ENCODE assay signal across 18 cellular contexts in the genomic region with DNA sequence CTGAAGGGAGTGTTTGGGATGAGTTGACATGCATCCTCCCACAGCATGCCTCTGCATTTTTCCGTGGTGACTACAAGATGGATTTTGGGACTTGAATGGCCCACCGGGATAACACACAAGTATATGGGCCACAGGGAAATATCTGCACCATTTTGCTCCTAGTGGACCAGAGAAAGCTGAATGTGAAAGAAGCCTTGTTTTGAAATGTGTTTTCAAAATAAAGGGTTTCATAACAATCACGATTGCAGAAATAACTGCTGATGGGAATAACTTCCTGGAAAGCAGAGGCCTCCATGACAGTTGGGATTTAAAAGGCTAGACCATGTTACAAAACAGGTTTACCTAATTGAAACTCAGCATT.
DNase-seq lines count a peak whose midpoint lies in the region; ATAC-seq, FAIRE-seq and TF ChIP-seq lines count a peak whose summit lies in the region.
"Had no signal": no experiment of that assay in that cellular context is flagged by ENCODE, and none has a peak within 500 bp of the region (broad histone marks: within the 10 kb centered on the region; RNA-seq: fewer than 3 reads in every experiment).

No MANE protein-coding gene starts in this region.

- H4K20me1 ChIP-seq in astrocyte (ENCODE audit: insufficient read depth, low read length), result no peaks in the 10 kb centered on the region

- H3K36me3 ChIP-seq in ACC112 (ENCODE audit: insufficient read depth, low read length) (no peaks in the 10 kb centered on the region), astrocyte (ENCODE audit: insufficient read depth, low read length) (no peaks in the 10 kb centered on the region), mucosa of descending colon (ENCODE audit: low read depth) (no peaks in the 10 kb centered on the region)

- peak overlapping the region; percentile 33; the same call in 1 of the 2 replicates for H3K27ac ChIP-seq in ACC112 (ENCODE audit: low read depth, low read length)
- H3K27ac ChIP-seq in astrocyte (ENCODE audit: low read depth, low read length), result no peak overlapping the region

- TF ChIP-seq CTCF in astrocyte (IDR thresholded peaks at IDR 0.05; ENCODE audit: insufficient read depth, low read depth, low read length) (no peak), mucosa of descending colon (IDR thresholded peaks at IDR 0.05) (no peak), natural killer cell (IDR thresholded peaks at IDR 0.05) (no peak)

- H3K4me2 ChIP-seq in astrocyte (ENCODE audit: low read length), result no peak overlapping the region
- H3K4me2 ChIP-seq: smooth muscle cell had no signal

- peak; percentile 80 for DNase-seq in GM04504 (ENCODE audit: low read depth)
- peak; percentile 33 for DNase-seq in astrocyte (ENCODE audit: low read depth)
- peak; percentile 18 for DNase-seq in iris pigment epithelial cell (ENCODE audit: low read depth)
- DNase-seq in mucosa of descending colon, result no peak
- DNase-seq in cerebellar cortex (ENCODE audit: low spot score), result no peak
- DNase-seq in natural killer cell, result no peak
- no peak for DNase-seq in amniotic stem cell (lab: John Stamatoyannopoulos, UW)
- DNase-seq: activated naive CD8-positive, alpha-beta T cell treated with anti-CD3 and anti-CD28 coated beads for 36 hours; DMS53; mesendoderm; NCI-H2029; NCI-H69; stimulated activated naive CD8-positive, alpha-beta T cell treated with anti-CD3 and anti-CD28 coated beads, Interleukin-15, amount 100 ng/mL, for 72 hours; T-helper 1 cell had no signal

- ATAC-seq in mucosa of descending colon, result no peak
- no peak for ATAC-seq in natural killer cell
- ATAC-seq: stimulated activated naive CD8-positive, alpha-beta T cell treated with anti-CD3 and anti-CD28 coated beads, Interleukin-15, amount 100 ng/mL, for 72 hours had no signal

- H3K27me3 Mint-ChIP-seq in astrocyte (ENCODE audit: low read depth, unreplicated experiment), result peaks cover 3% of the 10 kb centered on the region
- H3K27me3 Mint-ChIP-seq in natural killer cell (ENCODE audit: low read depth in 2 of 2), result no peaks in the 10 kb centered on the region
- H3K27me3 Mint-ChIP-seq: activated naive CD8-positive, alpha-beta T cell treated with anti-CD3 and anti-CD28 coated beads for 36 hours; stimulated activated naive CD8-positive, alpha-beta T cell treated with anti-CD3 and anti-CD28 coated beads, Interleukin-15, amount 100 ng/mL, for 72 hours had no signal

- no peaks in the 10 kb centered on the region for H3K79me2 ChIP-seq in ACC112 (ENCODE audit: control insufficient read depth, insufficient read depth, low read length, unreplicated experiment)
- H3K79me2 ChIP-seq in astrocyte (ENCODE audit: insufficient read depth, low read length), result no peaks in the 10 kb centered on the region

- H3K9me3 ChIP-seq in astrocyte (ENCODE audit: insufficient read depth, low read depth, low read length) (no peaks in the 10 kb centered on the region), mucosa of descending colon (no peaks in the 10 kb centered on the region)

- no peak overlapping the region for H3K9ac ChIP-seq in astrocyte (ENCODE audit: low read length)

- H2AFZ ChIP-seq in ACC112 (ENCODE audit: low read length, unreplicated experiment), result no peak overlapping the region
- H2AFZ ChIP-seq in astrocyte (ENCODE audit: low read depth, low read length), result peak overlapping the region; percentile 31

- H3K27ac Mint-ChIP-seq in astrocyte (ENCODE audit: unreplicated experiment), result no peak overlapping the region
- H3K27ac Mint-ChIP-seq in natural killer cell, result no peak overlapping the region
- H3K27ac Mint-ChIP-seq: activated naive CD8-positive, alpha-beta T cell treated with anti-CD3 and anti-CD28 coated beads for 36 hours; stimulated activated naive CD8-positive, alpha-beta T cell treated with anti-CD3 and anti-CD28 coated beads, Interleukin-15, amount 100 ng/mL, for 72 hours had no signal

- H3K27me3 ChIP-seq in ACC112 (ENCODE audit: insufficient read depth, low read length) (no peaks in the 10 kb centered on the region), astrocyte (ENCODE audit: insufficient read depth, low read length) (no peaks in the 10 kb centered on the region)

- no peak overlapping the region for H3K4me3 Mint-ChIP-seq in astrocyte (ENCODE audit: unreplicated experiment)
- H3K4me3 Mint-ChIP-seq in natural killer cell, result no peak overlapping the region
- H3K4me3 Mint-ChIP-seq: activated naive CD8-positive, alpha-beta T cell treated with anti-CD3 and anti-CD28 coated beads for 36 hours; stimulated activated naive CD8-positive, alpha-beta T cell treated with anti-CD3 and anti-CD28 coated beads, Interleukin-15, amount 100 ng/mL, for 72 hours had no signal

- H3K36me3 Mint-ChIP-seq in astrocyte (ENCODE audit: low read depth, unreplicated experiment), result no peaks in the 10 kb centered on the region
- no peaks in the 10 kb centered on the region for H3K36me3 Mint-ChIP-seq in natural killer cell
- H3K36me3 Mint-ChIP-seq: activated naive CD8-positive, alpha-beta T cell treated with anti-CD3 and anti-CD28 coated beads for 36 hours had no signal

- H3K4me1 ChIP-seq in ACC112 (ENCODE audit: control insufficient read depth, insufficient read depth, low read length, unreplicated experiment), result peaks cover 25% of the 10 kb centered on the region
- H3K4me1 ChIP-seq in astrocyte (ENCODE audit: insufficient read depth, low read length), result peaks cover 14% of the 10 kb centered on the region
- H3K4me1 ChIP-seq in mucosa of descending colon (ENCODE audit: low read depth), result peaks cover 27% of the 10 kb centered on the region

- H3K9me3 Mint-ChIP-seq in astrocyte (ENCODE audit: unreplicated experiment) (no peaks in the 10 kb centered on the region), natural killer cell (no peaks in the 10 kb centered on the region)
- H3K9me3 Mint-ChIP-seq: activated naive CD8-positive, alpha-beta T cell treated with anti-CD3 and anti-CD28 coated beads for 36 hours; stimulated activated naive CD8-positive, alpha-beta T cell treated with anti-CD3 and anti-CD28 coated beads, Interleukin-15, amount 100 ng/mL, for 72 hours had no signal

- intact Hi-C loops in mucosa of descending colon (cut with DNase I, micrococcal nuclease), result no loop called here
- intact Hi-C loops in natural killer cell (cut with micrococcal nuclease), result no loop called here

- FAIRE-seq in astrocyte (lab: Jason Lieb, UNC), result no peak
- FAIRE-seq: colon, GM12891 had no signal

- H3K4me1 Mint-ChIP-seq in astrocyte (ENCODE audit: low read depth, unreplicated experiment) (peaks cover 30% of the 10 kb centered on the region), natural killer cell (peaks cover 12 to 14% of the 10 kb centered on the region in 2 donors)
- H3K4me1 Mint-ChIP-seq: activated naive CD8-positive, alpha-beta T cell treated with anti-CD3 and anti-CD28 coated beads for 36 hours; stimulated activated naive CD8-positive, alpha-beta T cell treated with anti-CD3 and anti-CD28 coated beads, Interleukin-15, amount 100 ng/mL, for 72 hours had no signal

- H3K4me3 ChIP-seq in ACC112 (ENCODE audit: low read depth, low read length) (no peak overlapping the region), astrocyte (ENCODE audit: insufficient read depth, low read depth, low read length) (no peak overlapping the region), mucosa of descending colon (no peak overlapping the region)
- H3K4me3 ChIP-seq: smooth muscle cell had no signal

Comparison
In these comparisons a context has a peak if more than half of its experiments do, and no peak if none do; other contexts are left out.
1. DNase-seq: peak in GM04504 (single experiment), astrocyte (single experiment) and iris pigment epithelial cell (single experiment); none in mucosa of descending colon (0 of 3), cerebellar cortex (single experiment), natural killer cell (single experiment) and amniotic stem cell (single experiment).